In genomic region chr2:18911416-18911815, GRCh38 we compare ENCODE assay signal across 17 cellular contexts.
"Had no signal": no experiment of that assay in that cellular context is flagged by ENCODE, and none has a peak within 500 bp of the region (broad histone marks: within the 10 kb centered on the region; RNA-seq: fewer than 3 reads in every experiment).

No MANE protein-coding gene starts in this region.

- H3K9me3 ChIP-seq: psoas muscle, sigmoid colon had no signal

- H3K27me3 ChIP-seq: cardiac muscle cell, sigmoid colon had no signal

- H3K4me1 ChIP-seq: psoas muscle had no signal

- H3K36me3 Mint-ChIP-seq: activated naive CD8-positive, alpha-beta T cell treated with anti-CD3 and anti-CD28 coated beads, Interleukin-2, amount 10 ng/mL, durations not matched to agents 7 days and 5 days had no signal

- H3K36me3 ChIP-seq: cardiac muscle cell, sigmoid colon had no signal

- H3K27ac Mint-ChIP-seq: activated CD4-positive, alpha-beta memory T cell treated with anti-CD3 and anti-CD28 coated beads, Interleukin-2, amount 10 ng/mL, durations not matched to agents 7 days and 5 days; activated CD4-positive, alpha-beta T cell treated with anti-CD3 and anti-CD28 coated beads for 36 hours; activated naive CD8-positive, alpha-beta T cell treated with anti-CD3 and anti-CD28 coated beads, Interleukin-2, amount 10 ng/mL, durations not matched to agents 7 days and 5 days; activated T-cell treated with anti-CD3 and anti-CD28 coated beads, Interleukin-2, amount 50 U/mL, for 72 hours; stimulated activated naive CD8-positive, alpha-beta T cell treated with anti-CD3 and anti-CD28 coated beads, Interleukin-15, Interleukin-2, amounts not matched to agents 100 ng/mL and 50 ng/mL, for 24 hours had no signal

- H3K4me3 Mint-ChIP-seq: activated CD4-positive, alpha-beta memory T cell treated with anti-CD3 and anti-CD28 coated beads, Interleukin-2, amount 10 ng/mL, durations not matched to agents 7 days and 5 days; activated CD4-positive, alpha-beta T cell treated with anti-CD3 and anti-CD28 coated beads for 36 hours; activated naive CD8-positive, alpha-beta T cell treated with anti-CD3 and anti-CD28 coated beads, Interleukin-2, amount 10 ng/mL, durations not matched to agents 7 days and 5 days; activated T-cell treated with anti-CD3 and anti-CD28 coated beads, Interleukin-2, amount 50 U/mL, for 72 hours; naive B cell; stimulated activated naive CD8-positive, alpha-beta T cell treated with anti-CD3 and anti-CD28 coated beads, Interleukin-15, Interleukin-2, amounts not matched to agents 100 ng/mL and 50 ng/mL, for 24 hours had no signal

- H3K4me3 ChIP-seq: cardiac muscle cell, psoas muscle, sigmoid colon had no signal

- H3K9me3 Mint-ChIP-seq: stimulated activated naive CD8-positive, alpha-beta T cell treated with anti-CD3 and anti-CD28 coated beads, Interleukin-15, Interleukin-2, amounts not matched to agents 100 ng/mL and 50 ng/mL, for 24 hours had no signal

- H3K27me3 Mint-ChIP-seq: activated CD4-positive, alpha-beta memory T cell treated with anti-CD3 and anti-CD28 coated beads, Interleukin-2, amount 10 ng/mL, durations not matched to agents 7 days and 5 days; activated CD4-positive, alpha-beta T cell treated with anti-CD3 and anti-CD28 coated beads for 36 hours; activated naive CD8-positive, alpha-beta T cell treated with anti-CD3 and anti-CD28 coated beads, Interleukin-2, amount 10 ng/mL, durations not matched to agents 7 days and 5 days; stimulated activated naive CD8-positive, alpha-beta T cell treated with anti-CD3 and anti-CD28 coated beads, Interleukin-15, Interleukin-2, amounts not matched to agents 100 ng/mL and 50 ng/mL, for 24 hours had no signal

- H3K4me1 Mint-ChIP-seq: activated CD4-positive, alpha-beta memory T cell treated with anti-CD3 and anti-CD28 coated beads, Interleukin-2, amount 10 ng/mL, durations not matched to agents 7 days and 5 days; activated CD4-positive, alpha-beta T cell treated with anti-CD3 and anti-CD28 coated beads for 36 hours; activated naive CD8-positive, alpha-beta T cell treated with anti-CD3 and anti-CD28 coated beads, Interleukin-2, amount 10 ng/mL, durations not matched to agents 7 days and 5 days had no signal

- FAIRE-seq: colon, endothelial cell of umbilical vein, frontal cortex had no signal

- DNase-seq: activated CD4-positive, alpha-beta memory T cell treated with anti-CD3 and anti-CD28 coated beads, Interleukin-2, amount 10 ng/mL, durations not matched to agents 7 days and 5 days; activated CD4-positive, alpha-beta T cell treated with anti-CD3 and anti-CD28 coated beads for 36 hours; activated naive CD8-positive, alpha-beta T cell treated with anti-CD3 and anti-CD28 coated beads, Interleukin-2, amount 10 ng/mL, durations not matched to agents 7 days and 5 days; activated T-cell treated with anti-CD3 and anti-CD28 coated beads, Interleukin-2, amount 50 U/mL, for 72 hours; aorta; midbrain; naive B cell; psoas muscle; sigmoid colon; stimulated activated CD4-positive, alpha-beta T cell treated with anti-CD3 and anti-CD28 coated beads, Interleukin-4, amount 100 ng/mL, for 1 hour; stimulated activated CD8-positive, alpha-beta memory T cell treated with anti-CD3 and anti-CD28 coated beads, Interleukin-4, amount 100 ng/mL, for 48 hours had no signal

- ATAC-seq: activated CD4-positive, alpha-beta T cell treated with anti-CD3 and anti-CD28 coated beads for 36 hours; activated T-cell treated with anti-CD3 and anti-CD28 coated beads, Interleukin-2, amount 50 U/mL, for 72 hours had no signal

- H3K27ac ChIP-seq: cardiac muscle cell, psoas muscle, sigmoid colon, VCaP had no signal
